In genomic region chr17:77657821-77658220, GRCh38 we compare ENCODE assay signal across 23 cellular contexts.
DNase-seq lines count a peak whose midpoint lies in the region; ATAC-seq and TF ChIP-seq lines count a peak whose summit lies in the region.
"Had no signal": no experiment of that assay in that cellular context is flagged by ENCODE, and none has a peak within 500 bp of the region (broad histone marks: within the 10 kb centered on the region; RNA-seq: fewer than 3 reads in every experiment).

No MANE protein-coding gene starts in this region.

- H3K79me2 ChIP-seq in Loucy (ENCODE audit: insufficient read depth, low read length): no peaks in the 10 kb centered on the region

- in situ Hi-C loops in G401 (cut with HindIII; ENCODE audit: low sequenced_read_pairs): no loop called here

- H3K36me3 ChIP-seq in Loucy (ENCODE audit: insufficient read depth, low read length): no peaks in the 10 kb centered on the region

- no peak overlapping the region for H3K4me2 ChIP-seq in Loucy (ENCODE audit: low read depth, low read length, poor library complexity, severe bottlenecking)

- peak overlapping the region; percentile 60; the same call in 1 of the 2 replicates for H2AFZ ChIP-seq in Loucy (ENCODE audit: low read length)

- no peaks in the 10 kb centered on the region for H3K9me3 ChIP-seq in Loucy (ENCODE audit: insufficient read depth, low read depth, low read length)
- H3K9me3 ChIP-seq: Caco-2 had no signal

- peak; percentile 73 for DNase-seq in G401 (ENCODE audit: low spot score)
- DNase-seq in glutamatergic neuron: no peak
- no peak for DNase-seq in DMS153 (lab: John Stamatoyannopoulos, UW)
- DNase-seq in epidermal melanocyte (ENCODE audit: insufficient read length, low spot score): no peak
- DNase-seq: CD8-positive, alpha-beta T cell; DND-41; GOT3; HCEC 1CT; NCI-H1417 treated with DMSO at 0.1 percent for 48 hours; NCI-H187 treated with DMSO at 0.1 percent for 48 hours; NCI-H2107; NCI-H446 treated with DMSO at 0.1 percent for 48 hours; NK-92 treated with Interleukin-12 subunit alpha and Interleukin-12 subunit beta, amount 100 ng/mL, for 24 hours; PC-3; T-helper 17 cell had no signal

- H3K4me3 Mint-ChIP-seq in brain (peak overlapping the region in 1 of 5 experiments; percentile 57), glutamatergic neuron (ENCODE audit: unreplicated experiment) (no peak overlapping the region)
- H3K4me3 Mint-ChIP-seq: B cell; CD8-positive, alpha-beta T cell; IgD-negative memory B cell; T-helper 17 cell had no signal

- peaks cover 15% of the 10 kb centered on the region for H3K27me3 Mint-ChIP-seq in brain
- peaks cover 9% of the 10 kb centered on the region for H3K27me3 Mint-ChIP-seq in glutamatergic neuron (ENCODE audit: unreplicated experiment)

- H3K4me1 Mint-ChIP-seq in brain (peaks cover 39% of the 10 kb centered on the region), glutamatergic neuron (ENCODE audit: low read depth, unreplicated experiment) (peaks cover 16% of the 10 kb centered on the region)
- H3K4me1 Mint-ChIP-seq: B cell, IgD-negative memory B cell had no signal

- no peaks in the 10 kb centered on the region for H3K27me3 ChIP-seq in Loucy (ENCODE audit: insufficient read depth, low read length, poor library complexity, severe bottlenecking)

- H3K27ac Mint-ChIP-seq in brain (peak overlapping the region in 4 of 5 experiments; percentile 33 to 99 (median 96)), glutamatergic neuron (ENCODE audit: unreplicated experiment) (peak overlapping the region; percentile 96)
- H3K27ac Mint-ChIP-seq: B cell; CD8-positive, alpha-beta T cell; IgD-negative memory B cell; T-helper 17 cell had no signal

- no peaks in the 10 kb centered on the region for H3K9me2 ChIP-seq in Loucy (replicated peaks; ENCODE audit: low read depth, low read length)

- ATAC-seq in GM21515 (IDR thresholded peaks at IDR 0.05; ENCODE audit: unreplicated experiment): no peak
- ATAC-seq: CD8-positive, alpha-beta T cell; PC-3; SK-N-SH treated with all-trans-retinoic acid at 6 μM for 48 hours; T-helper 17 cell had no signal

- H3K36me3 Mint-ChIP-seq in brain (peaks cover 4% of the 10 kb centered on the region), glutamatergic neuron (ENCODE audit: unreplicated experiment) (peaks cover 16% of the 10 kb centered on the region)
- H3K36me3 Mint-ChIP-seq: CD8-positive, alpha-beta T cell; IgD-negative memory B cell had no signal

- no peak overlapping the region for H3K4me3 ChIP-seq in Loucy (ENCODE audit: low read length, poor library complexity, severe bottlenecking)

- H4K20me1 ChIP-seq in Loucy (ENCODE audit: insufficient read depth, low read length, poor library complexity, severe bottlenecking): no peaks in the 10 kb centered on the region

- H3K9me3 Mint-ChIP-seq in brain (peaks cover 6 to 25% (median 14%) of the 10 kb centered on the region in 5 experiments), glutamatergic neuron (ENCODE audit: unreplicated experiment) (peaks cover 15% of the 10 kb centered on the region)

- TF ChIP-seq CTCF in Loucy (conservative IDR thresholded peaks at IDR 0.05; ENCODE audit: low read length) (no peak), brain (conservative IDR thresholded peaks at IDR 0.05) (no peak), glutamatergic neuron (IDR thresholded peaks at IDR 0.05; ENCODE audit: partially characterized antibody, unreplicated experiment) (no peak)

- H3F3A ChIP-seq in Loucy (ENCODE audit: low read depth): no peaks in the 10 kb centered on the region

- peaks cover 4% of the 10 kb centered on the region for H3K4me1 ChIP-seq in Loucy (ENCODE audit: insufficient read depth, low read length, poor library complexity, severe bottlenecking)
- H3K4me1 ChIP-seq: Caco-2 had no signal

- H3K9ac ChIP-seq in Loucy (ENCODE audit: low read depth, low read length, poor library complexity, severe bottlenecking): no peak overlapping the region
- H3K9ac ChIP-seq: KMS-11 had no signal
